Comparison of ENCODE assay signal across 10 cellular contexts in the genomic region with DNA sequence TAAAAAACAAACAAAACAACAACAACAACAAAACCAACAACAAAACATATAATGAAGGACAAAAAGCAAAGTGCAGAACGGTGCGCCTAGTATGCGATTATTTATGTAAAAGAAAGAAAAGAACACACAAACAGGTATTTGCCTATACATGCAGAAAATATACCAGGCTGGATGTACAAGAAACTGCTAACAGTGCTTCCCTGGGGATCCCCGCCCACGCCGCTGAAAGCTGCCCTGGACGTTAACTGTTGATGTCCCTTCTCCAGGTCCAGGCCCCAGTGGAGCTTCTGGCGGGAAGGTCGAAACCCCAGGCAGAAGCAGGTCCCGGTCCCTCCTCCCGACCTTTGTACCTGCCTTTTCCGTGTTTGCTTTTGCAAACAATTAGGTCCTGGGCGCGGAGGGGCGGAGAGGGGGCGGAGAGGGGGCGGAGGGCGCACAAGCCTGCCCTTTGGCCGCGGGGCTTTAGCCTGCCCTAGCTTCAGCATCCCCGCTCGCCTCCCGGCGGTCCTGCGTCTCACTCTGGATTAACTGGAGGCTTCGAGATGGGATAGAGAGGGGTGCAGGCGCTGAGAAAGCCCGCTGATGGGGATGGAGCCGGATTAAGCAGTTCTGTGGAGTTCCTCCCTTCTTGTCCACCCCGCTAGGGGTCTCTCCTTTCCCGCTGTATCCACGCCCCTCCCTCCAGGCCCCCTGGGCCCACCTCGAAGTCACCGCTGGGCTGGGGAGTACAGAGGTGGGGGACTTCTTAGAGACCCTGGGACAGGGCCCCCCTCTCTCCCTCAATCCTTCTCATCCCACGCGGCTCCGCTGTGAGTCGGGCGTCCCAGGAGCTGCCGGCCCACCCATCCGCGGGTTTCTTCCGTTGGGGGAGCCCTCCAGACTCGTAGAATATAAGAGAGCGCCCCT.
DNase-seq lines count a peak whose midpoint lies in the region; ATAC-seq and TF ChIP-seq lines count a peak whose summit lies in the region.
"Had no signal": no experiment of that assay in that cellular context is flagged by ENCODE, and none has a peak within 500 bp of the region (broad histone marks: within the 10 kb centered on the region; RNA-seq: fewer than 3 reads in every experiment).

No MANE protein-coding gene starts in this region.

- no peaks in the 10 kb centered on the region for H3K36me3 ChIP-seq in iPS-18a (ENCODE audit: control insufficient read depth, low read depth, low read length)

- H3K4me3 ChIP-seq in WI38 (ENCODE audit: low read depth, low read length) (no peak overlapping the region), iPS-18a (ENCODE audit: low read length) (peak overlapping the region; percentile 57)

- no peak overlapping the region for H3K9ac ChIP-seq in iPS-18a (ENCODE audit: low read length)

- ATAC-seq in stimulated activated effector memory CD8-positive, alpha-beta T cell treated with anti-CD3 and anti-CD28 coated beads, Interleukin-12 subunit alpha, Interleukin-12 subunit beta, amount 100 ng/mL, for 72 hours, result no peak
- no peak for ATAC-seq in HG02884 (IDR thresholded peaks at IDR 0.05; ENCODE audit: unreplicated experiment)
- no peak for ATAC-seq in GM18520 (IDR thresholded peaks at IDR 0.05; ENCODE audit: unreplicated experiment)
- ATAC-seq in GM19397 (IDR thresholded peaks at IDR 0.05; ENCODE audit: unreplicated experiment), result no peak

- no peaks in the 10 kb centered on the region for H3K9me3 ChIP-seq in iPS-18a (ENCODE audit: control insufficient read depth, low read depth, low read length)

- H3K27ac Mint-ChIP-seq in stimulated activated effector memory CD8-positive, alpha-beta T cell treated with anti-CD3 and anti-CD28 coated beads, Interleukin-12 subunit alpha, Interleukin-12 subunit beta, amount 100 ng/mL, for 72 hours, result no peak overlapping the region
- H3K27ac Mint-ChIP-seq: CD4-positive, CD25-positive, alpha-beta regulatory T cell had no signal

- peak overlapping the region; percentile 30 for H3K4me3 Mint-ChIP-seq in stimulated activated effector memory CD8-positive, alpha-beta T cell treated with anti-CD3 and anti-CD28 coated beads, Interleukin-12 subunit alpha, Interleukin-12 subunit beta, amount 100 ng/mL, for 72 hours

- peaks cover 26% of the 10 kb centered on the region for H3K4me1 Mint-ChIP-seq in stimulated activated effector memory CD8-positive, alpha-beta T cell treated with anti-CD3 and anti-CD28 coated beads, Interleukin-12 subunit alpha, Interleukin-12 subunit beta, amount 100 ng/mL, for 72 hours

- H3K9me3 Mint-ChIP-seq in stimulated activated effector memory CD8-positive, alpha-beta T cell treated with anti-CD3 and anti-CD28 coated beads, Interleukin-12 subunit alpha, Interleukin-12 subunit beta, amount 100 ng/mL, for 72 hours, result no peaks in the 10 kb centered on the region
- H3K9me3 Mint-ChIP-seq: CD4-positive, CD25-positive, alpha-beta regulatory T cell had no signal

- H3K4me1 ChIP-seq in iPS-18a (ENCODE audit: control insufficient read depth, low read depth, low read length), result no peaks in the 10 kb centered on the region

- H3K36me3 Mint-ChIP-seq in stimulated activated effector memory CD8-positive, alpha-beta T cell treated with anti-CD3 and anti-CD28 coated beads, Interleukin-12 subunit alpha, Interleukin-12 subunit beta, amount 100 ng/mL, for 72 hours, result no peaks in the 10 kb centered on the region
- H3K36me3 Mint-ChIP-seq: CD4-positive, CD25-positive, alpha-beta regulatory T cell had no signal

- DNase-seq in NCI-H345 (lab: John Stamatoyannopoulos, UW), result peak; percentile 26
- DNase-seq in NCI-H345 treated with DMSO at 0.1 percent for 48 hours (lab: John Stamatoyannopoulos, UW; ENCODE audit: unreplicated experiment), result no peak
- DNase-seq in stimulated activated effector memory CD8-positive, alpha-beta T cell treated with anti-CD3 and anti-CD28 coated beads, Interleukin-12 subunit alpha, Interleukin-12 subunit beta, amount 100 ng/mL, for 72 hours (ENCODE audit: low spot score in 2 of 2), result no peak
- DNase-seq: CD4-positive, CD25-positive, alpha-beta regulatory T cell; HCEC 1CT had no signal

- TF ChIP-seq CTCF in WI38 (IDR thresholded peaks at IDR 0.05; ENCODE audit: low read depth, low read length), result 0 out of 2 replicates have a peak, but pooled peaks have one; percentile 18

- H3K27me3 ChIP-seq in iPS-18a (ENCODE audit: control insufficient read depth, insufficient read depth, low read length), result peaks cover 13% of the 10 kb centered on the region

- H3K27ac ChIP-seq in iPS-18a (ENCODE audit: low read length), result no peak overlapping the region
